In genomic region chr3:184315871-184316661, GRCh38 we compare ENCODE assay signal across 9 cellular contexts. TPM values are rescaled to one million over a fixed set of nuclear protein-coding genes. Genes with fewer than 3 reads are reported as not detected.
DNase-seq lines count a peak whose midpoint lies in the region; ATAC-seq and TF ChIP-seq lines count a peak whose summit lies in the region.
"Had no signal": no experiment of that assay in that cellular context is flagged by ENCODE, and none has a peak within 500 bp of the region (broad histone marks: within the 10 kb centered on the region; RNA-seq: fewer than 3 reads in every experiment).

No MANE protein-coding gene starts in this region.

- DNase-seq in A673 (ENCODE audit: low spot score) (no peak), astrocyte of the spinal cord (ENCODE audit: low read depth, low spot score) (no peak), lower lobe of right lung (no peak), vagina (ENCODE audit: extremely low spot score in 2 of 2) (no peak), CD1c-positive myeloid dendritic cell (ENCODE audit: extremely low spot score) (no peak), NCI-H128 (lab: John Stamatoyannopoulos, UW; ENCODE audit: unreplicated experiment) (no peak)

- no peaks in the 10 kb centered on the region for H3K27me3 ChIP-seq in A673 (replicated peaks; ENCODE audit: insufficient read depth, low read depth, low read length, poor library complexity)
- no peaks in the 10 kb centered on the region for H3K27me3 ChIP-seq in HUES48 (ENCODE audit: control insufficient read depth, insufficient read depth, low read length)
- H3K27me3 ChIP-seq in lower lobe of right lung (ENCODE audit: low read depth): no peaks in the 10 kb centered on the region
- no peaks in the 10 kb centered on the region for H3K27me3 ChIP-seq in vagina

- peak overlapping the region; percentile 93 for H3K4me3 ChIP-seq in A673 (ENCODE audit: low read depth, low read length, poor library complexity, severe bottlenecking)
- peak overlapping the region; percentile 94 for H3K4me3 ChIP-seq in HUES48 (ENCODE audit: low read depth, low read length)
- H3K4me3 ChIP-seq in astrocyte of the spinal cord (ENCODE audit: low read depth, low read length): peak overlapping the region; percentile 95
- peak overlapping the region; percentile 94 for H3K4me3 ChIP-seq in lower lobe of right lung
- peak overlapping the region; percentile 66 to 94 for H3K4me3 ChIP-seq in vagina

- BruUV-seq in A673 (replicated peaks; lab: Mats Ljungman, UMichigan): no TSS peak

- no peak for ATAC-seq in lower lobe of right lung
- ATAC-seq in HG02759 (IDR thresholded peaks at IDR 0.05; ENCODE audit: unreplicated experiment): no peak

- TF ChIP-seq POLR2A in vagina (IDR thresholded peaks at IDR 0.05): no peak

- H3K9ac ChIP-seq in HUES48 (ENCODE audit: low read depth, low read length): no peak overlapping the region; the same call in 1 of the 2 replicates

- H3K4me1 ChIP-seq in A673 (ENCODE audit: insufficient read depth, low read length, poor library complexity, severe bottlenecking): peaks cover 34% of the 10 kb centered on the region
- peaks cover 12% of the 10 kb centered on the region; the same call in 1 of the 2 replicates for H3K4me1 ChIP-seq in HUES48 (ENCODE audit: control insufficient read depth, insufficient read depth, low read length)
- peaks cover 53% of the 10 kb centered on the region for H3K4me1 ChIP-seq in lower lobe of right lung
- peaks cover 59% of the 10 kb centered on the region for H3K4me1 ChIP-seq in vagina

- CTCF ChIA-PET in A673 (lab: Charles Lee): no interaction called here

- in situ Hi-C loops in astrocyte of the spinal cord (cut with HindIII; ENCODE audit: low sequenced_read_pairs): no loop called here

- H3K27ac ChIP-seq in A673 (ENCODE audit: low read depth, low read length, poor library complexity, severe bottlenecking): peak overlapping the region; percentile 92
- peak overlapping the region; percentile 24 for H3K27ac ChIP-seq in HUES48 (ENCODE audit: low read depth, low read length)
- H3K27ac ChIP-seq in lower lobe of right lung: peak overlapping the region; percentile 95
- H3K27ac ChIP-seq in vagina: peak overlapping the region; percentile 94

- intact Hi-C loops in A673 (cut with micrococcal nuclease; ENCODE audit: unreplicated experiment) (no loop called here), lower lobe of right lung (cut with DNase I) (no loop called here), vagina (cut with DNase I) (no loop called here)

- POLR2A ChIA-PET in A673 (lab: Charles Lee; ENCODE audit: low non-redundant PET): no interaction called here

- TF ChIP-seq CTCF in A673 (conservative IDR thresholded peaks at IDR 0.05; ENCODE audit: low read depth, low read length) (no peak), astrocyte of the spinal cord (IDR thresholded peaks at IDR 0.05; ENCODE audit: low read depth, low read length) (no peak), lower lobe of right lung (IDR thresholded peaks at IDR 0.05) (no peak), vagina (IDR thresholded peaks at IDR 0.05) (no peak)

- H3K9me3 ChIP-seq in A673 (ENCODE audit: low read depth, low read length, poor library complexity, severe bottlenecking) (no peaks in the 10 kb centered on the region), HUES48 (ENCODE audit: control insufficient read depth, insufficient read depth, low read length) (no peaks in the 10 kb centered on the region), lower lobe of right lung (no peaks in the 10 kb centered on the region), vagina (no peaks in the 10 kb centered on the region)

- peaks cover 32% of the 10 kb centered on the region for H3K36me3 ChIP-seq in A673 (ENCODE audit: insufficient read depth, low read length, poor library complexity, severe bottlenecking)
- peaks cover 48% of the 10 kb centered on the region for H3K36me3 ChIP-seq in HUES48 (ENCODE audit: control insufficient read depth, insufficient read depth, low read length)
- H3K36me3 ChIP-seq in lower lobe of right lung: peaks cover 27% of the 10 kb centered on the region
- H3K36me3 ChIP-seq in vagina: peaks cover 3 to 15% of the 10 kb centered on the region in 2 donors

RNA-seq across cellular contexts. Expression of gene EIF4G1, which starts 1.7 kb away (rescaled TPM):
- total RNA-seq in A673 (2021): 475 and 559 TPM in 2 replicates
- total RNA-seq in lower lobe of right lung: 271 TPM
- total RNA-seq in vagina: 207 TPM

RNA-seq across cellular contexts. Expression of gene PSMD2, which starts 17.0 kb away (rescaled TPM):
- 622 and 645 TPM in 2 replicates for total RNA-seq in A673 (2021)
- 135 TPM for total RNA-seq in lower lobe of right lung
- total RNA-seq in vagina: 108 TPM

RNA-seq across cellular contexts. Expression of gene FAM131A, which starts 21.3 kb away (rescaled TPM):
- total RNA-seq in A673 (2021): 15.1 and 23.2 TPM in 2 replicates
- 17.0 TPM for total RNA-seq in lower lobe of right lung
- 28.5 TPM for total RNA-seq in vagina

RNA-seq across cellular contexts. Expression of gene ECE2, which starts 40.2 kb away (rescaled TPM):
- not detected in 2 replicates for total RNA-seq in A673 (2021)
- not detected for total RNA-seq in lower lobe of right lung
- total RNA-seq in vagina: 1.7 TPM
- total RNA-seq: lung microvascular endothelial cell had no signal

RNA-seq across cellular contexts. Expression of gene CLCN2, which starts 45.3 kb away (rescaled TPM):
- 11.2 and 14.8 TPM in 2 replicates for total RNA-seq in A673 (2021)
- total RNA-seq in lower lobe of right lung: 4.4 TPM
- total RNA-seq in vagina: 8.1 TPM

Comparison
In these comparisons a context has a peak if more than half of its experiments do, and no peak if none do; other contexts are left out.
1. H3K27ac ChIP-seq: peak in every context shown above with its lines; median percentile 95 in lower lobe of right lung; 94 in vagina; 92 in A673; 24 in HUES48.